In genomic region chr22:20395181-20395896, GRCh38 we compare ENCODE assay signal across 10 cellular contexts. TPM values are rescaled to one million over a fixed set of nuclear protein-coding genes. Genes with fewer than 3 reads are reported as not detected.
DNase-seq lines count a peak whose midpoint lies in the region; ATAC-seq and TF ChIP-seq lines count a peak whose summit lies in the region.
"Had no signal": no experiment of that assay in that cellular context is flagged by ENCODE, and none has a peak within 500 bp of the region (broad histone marks: within the 10 kb centered on the region; RNA-seq: fewer than 3 reads in every experiment).

No MANE protein-coding gene starts in this region.

- H3K36me3 Mint-ChIP-seq in activated naive CD4-positive, alpha-beta T cell treated with anti-CD3 and anti-CD28 coated beads, Interleukin-2, amount 10 ng/mL, durations not matched to agents 7 days and 5 days = peaks cover 4% of the 10 kb centered on the region
- no peaks in the 10 kb centered on the region for H3K36me3 Mint-ChIP-seq in activated T-helper 1 cell treated with anti-CD3 and anti-CD28 coated beads, Interleukin-12 subunit alpha, Interleukin-12 subunit beta, Interleukin-2, Interleukin-4 antibody, amounts not matched to agents 30 ng/mL and 10 ng/mL and 1 ng/mL, durations not matched to agents 14 hours and 24 hours and 36 hours (ENCODE audit: low read depth)
- H3K36me3 Mint-ChIP-seq in type B pancreatic cell = peaks cover 4% of the 10 kb centered on the region

- no peak for TF ChIP-seq CTCF in type B pancreatic cell (conservative IDR thresholded peaks at IDR 0.05)

- peak overlapping the region; percentile 84 for H3K4me3 Mint-ChIP-seq in activated naive CD4-positive, alpha-beta T cell treated with anti-CD3 and anti-CD28 coated beads, Interleukin-2, amount 10 ng/mL, durations not matched to agents 7 days and 5 days
- H3K4me3 Mint-ChIP-seq in activated T-helper 1 cell treated with anti-CD3 and anti-CD28 coated beads, Interleukin-12 subunit alpha, Interleukin-12 subunit beta, Interleukin-2, Interleukin-4 antibody, amounts not matched to agents 30 ng/mL and 10 ng/mL and 1 ng/mL, durations not matched to agents 14 hours and 24 hours and 36 hours = peak overlapping the region; percentile 89
- peak overlapping the region; percentile 94 for H3K4me3 Mint-ChIP-seq in type B pancreatic cell

- intact Hi-C loops in activated T-helper 1 cell treated with anti-CD3 and anti-CD28 coated beads, Interleukin-12 subunit alpha, Interleukin-12 subunit beta, Interleukin-2, Interleukin-4 antibody, amounts not matched to agents 30 ng/mL and 10 ng/mL and 1 ng/mL, durations not matched to agents 14 hours and 24 hours and 36 hours (cut with micrococcal nuclease) = no loop called here

- no peak for DNase-seq in activated naive CD4-positive, alpha-beta T cell treated with anti-CD3 and anti-CD28 coated beads, Interleukin-2, amount 10 ng/mL, durations not matched to agents 7 days and 5 days
- no peak for DNase-seq in activated naive CD4-positive, alpha-beta T cell (lab: John Stamatoyannopoulos, UW)
- DNase-seq in activated T-helper 1 cell treated with anti-CD3 and anti-CD28 coated beads, Interleukin-12 subunit alpha, Interleukin-12 subunit beta, Interleukin-2, Interleukin-4 antibody, amounts not matched to agents 30 ng/mL and 10 ng/mL and 1 ng/mL, durations not matched to agents 14 hours and 24 hours and 36 hours (ENCODE audit: low spot score) = no peak
- DNase-seq in type B pancreatic cell (ENCODE audit: extremely low spot score, unreplicated experiment) = no peak
- DNase-seq in NCI-H510A treated with DMSO at 0.1 percent for 48 hours (lab: John Stamatoyannopoulos, UW) = no peak
- DNase-seq: activated gamma-delta T cell, DMS153 had no signal

- no peak for ATAC-seq in HG02610 (IDR thresholded peaks at IDR 0.05; ENCODE audit: unreplicated experiment)
- ATAC-seq in HG03432 (IDR thresholded peaks at IDR 0.05; ENCODE audit: unreplicated experiment) = no peak

- H3K4me1 ChIP-seq in iPS-20b (ENCODE audit: insufficient read depth, low read length) = peaks cover 2% of the 10 kb centered on the region; the same call in 1 of the 2 replicates

- H3K4me1 Mint-ChIP-seq in activated naive CD4-positive, alpha-beta T cell treated with anti-CD3 and anti-CD28 coated beads, Interleukin-2, amount 10 ng/mL, durations not matched to agents 7 days and 5 days = peaks cover 38% of the 10 kb centered on the region
- peaks cover 22% of the 10 kb centered on the region for H3K4me1 Mint-ChIP-seq in activated T-helper 1 cell treated with anti-CD3 and anti-CD28 coated beads, Interleukin-12 subunit alpha, Interleukin-12 subunit beta, Interleukin-2, Interleukin-4 antibody, amounts not matched to agents 30 ng/mL and 10 ng/mL and 1 ng/mL, durations not matched to agents 14 hours and 24 hours and 36 hours (ENCODE audit: low read depth)
- peaks cover 33% of the 10 kb centered on the region for H3K4me1 Mint-ChIP-seq in type B pancreatic cell (ENCODE audit: unreplicated experiment)

- H3K27me3 ChIP-seq in iPS-20b (ENCODE audit: insufficient read depth, low read length) = no peaks in the 10 kb centered on the region; the same call in 1 of the 2 replicates

- no peaks in the 10 kb centered on the region for H3K9me3 Mint-ChIP-seq in activated naive CD4-positive, alpha-beta T cell treated with anti-CD3 and anti-CD28 coated beads, Interleukin-2, amount 10 ng/mL, durations not matched to agents 7 days and 5 days
- H3K9me3 Mint-ChIP-seq in activated T-helper 1 cell treated with anti-CD3 and anti-CD28 coated beads, Interleukin-12 subunit alpha, Interleukin-12 subunit beta, Interleukin-2, Interleukin-4 antibody, amounts not matched to agents 30 ng/mL and 10 ng/mL and 1 ng/mL, durations not matched to agents 14 hours and 24 hours and 36 hours = no peaks in the 10 kb centered on the region
- no peaks in the 10 kb centered on the region for H3K9me3 Mint-ChIP-seq in type B pancreatic cell

- peak overlapping the region; percentile 89; the same call in 1 of the 2 replicates for H3K9ac ChIP-seq in iPS-20b (ENCODE audit: low read depth, low read length)

- no peak overlapping the region for H3K27ac Mint-ChIP-seq in activated naive CD4-positive, alpha-beta T cell treated with anti-CD3 and anti-CD28 coated beads, Interleukin-2, amount 10 ng/mL, durations not matched to agents 7 days and 5 days
- H3K27ac Mint-ChIP-seq in activated T-helper 1 cell treated with anti-CD3 and anti-CD28 coated beads, Interleukin-12 subunit alpha, Interleukin-12 subunit beta, Interleukin-2, Interleukin-4 antibody, amounts not matched to agents 30 ng/mL and 10 ng/mL and 1 ng/mL, durations not matched to agents 14 hours and 24 hours and 36 hours = peak overlapping the region; percentile 61
- H3K27ac Mint-ChIP-seq in type B pancreatic cell = peak overlapping the region; percentile 79

- H3K9me3 ChIP-seq in iPS-20b (ENCODE audit: insufficient read depth, low read depth, low read length) = no peaks in the 10 kb centered on the region

- CTCF ChIA-PET in activated naive CD4-positive, alpha-beta T cell treated with anti-CD3 and anti-CD28 coated beads, Interleukin-2, amount 10 ng/mL, durations not matched to agents 7 days and 5 days (lab: Charles Lee) = interaction anchor here (0.8 kb wide), 1 partner anchor 61 kb away, joined by 3 read pairs; no protein-coding TSS in a partner anchor

- no peaks in the 10 kb centered on the region for H3K27me3 Mint-ChIP-seq in activated naive CD4-positive, alpha-beta T cell treated with anti-CD3 and anti-CD28 coated beads, Interleukin-2, amount 10 ng/mL, durations not matched to agents 7 days and 5 days
- H3K27me3 Mint-ChIP-seq in activated T-helper 1 cell treated with anti-CD3 and anti-CD28 coated beads, Interleukin-12 subunit alpha, Interleukin-12 subunit beta, Interleukin-2, Interleukin-4 antibody, amounts not matched to agents 30 ng/mL and 10 ng/mL and 1 ng/mL, durations not matched to agents 14 hours and 24 hours and 36 hours (ENCODE audit: insufficient read depth) = no peaks in the 10 kb centered on the region
- H3K27me3 Mint-ChIP-seq in type B pancreatic cell = no peaks in the 10 kb centered on the region

- H3K36me3 ChIP-seq in iPS-20b (ENCODE audit: insufficient read depth, low read depth, low read length) = peaks cover 12% of the 10 kb centered on the region

- H3K27ac ChIP-seq in iPS-20b (ENCODE audit: low read length) = no peak overlapping the region

- peak overlapping the region; percentile 87 for H3K4me3 ChIP-seq in iPS-20b (ENCODE audit: low read length)

RNA-seq across cellular contexts. Expression of gene ZNF74, which starts 1.4 kb away (rescaled TPM):
- 14.3 and 15.2 TPM in 2 replicates for total RNA-seq in activated T-helper 1 cell treated with anti-CD3 and anti-CD28 coated beads, Interleukin-12 subunit alpha, Interleukin-12 subunit beta, Interleukin-2, Interleukin-4 antibody, amounts not matched to agents 30 ng/mL and 10 ng/mL and 1 ng/mL, durations not matched to agents 14 hours and 24 hours and 36 hours
- 24.6 and 39.5 TPM in 2 replicates for total RNA-seq in type B pancreatic cell (ENCODE audit: low replicate concordance)

RNA-seq across cellular contexts. Expression of gene SCARF2, which starts 42.3 kb away (rescaled TPM):
- 0.24 and 0.41 TPM in 2 replicates for total RNA-seq in activated T-helper 1 cell treated with anti-CD3 and anti-CD28 coated beads, Interleukin-12 subunit alpha, Interleukin-12 subunit beta, Interleukin-2, Interleukin-4 antibody, amounts not matched to agents 30 ng/mL and 10 ng/mL and 1 ng/mL, durations not matched to agents 14 hours and 24 hours and 36 hours
- total RNA-seq in type B pancreatic cell (ENCODE audit: low replicate concordance) = 4.2 and 21.7 TPM in 2 replicates
